In the genomic region with DNA sequence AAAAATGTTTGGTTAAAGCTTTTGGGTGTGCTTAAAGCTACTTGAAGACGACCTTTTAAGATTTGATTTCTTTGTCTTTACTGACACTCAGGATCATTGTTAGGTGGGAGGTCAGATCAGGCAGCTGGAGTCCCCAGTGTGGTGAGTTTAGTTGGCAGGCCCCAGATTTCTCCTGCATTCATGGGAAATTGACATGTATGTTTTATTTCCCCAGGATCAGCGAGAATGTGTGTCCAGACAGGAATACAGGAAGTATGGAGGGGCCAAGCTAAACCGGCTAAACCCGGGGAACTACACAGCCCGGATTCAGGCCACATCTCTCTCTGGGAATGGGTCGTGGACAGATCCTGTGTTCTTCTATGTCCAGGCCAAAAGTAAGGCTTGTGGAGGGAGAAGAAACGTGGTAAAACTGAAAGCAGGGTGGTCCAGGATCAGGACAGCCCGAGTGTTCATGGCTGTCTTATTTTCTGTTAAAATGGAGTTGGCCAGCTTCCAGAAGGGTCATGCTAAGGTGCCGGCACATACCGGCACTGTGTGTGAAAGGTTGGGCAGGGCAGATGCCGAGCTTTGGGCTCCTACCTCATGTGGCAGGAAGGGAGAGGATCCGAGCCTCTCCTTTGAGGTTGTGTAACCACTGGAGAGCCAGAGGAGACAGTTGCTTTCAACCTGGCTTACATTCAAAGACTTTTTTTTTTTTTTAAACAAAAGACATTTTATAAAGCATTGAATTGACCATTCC, we compare ENCODE assay signal across 16 cellular contexts.
A peak's percentile ranks its signal among the peaks of the same experiment; 100 is the strongest.
DNase-seq lines count a peak whose midpoint lies in the region; ATAC-seq and TF ChIP-seq lines count a peak whose summit lies in the region.
"Had no signal": no experiment of that assay in that cellular context is flagged by ENCODE, and none has a peak within 500 bp of the region (broad histone marks: within the 10 kb centered on the region; RNA-seq: fewer than 3 reads in every experiment).

No MANE protein-coding gene starts in this region.

- peaks cover 23% of the 10 kb centered on the region for H3K36me3 Mint-ChIP-seq in activated CD4-positive, alpha-beta T cell treated with anti-CD3 and anti-CD28 coated beads, Interleukin-2, amount 10 ng/mL, durations not matched to agents 24 days and 14 days (ENCODE audit: low read depth)

- POLR2A ChIA-PET in RWPE1 (lab: Yijun Ruan, JAX; ENCODE audit: low non-redundant PET), result no interaction called here

- H3K27ac Mint-ChIP-seq in activated CD4-positive, alpha-beta T cell treated with anti-CD3 and anti-CD28 coated beads, Interleukin-2, amount 10 ng/mL, durations not matched to agents 24 days and 14 days, result no peak overlapping the region
- H3K27ac Mint-ChIP-seq: CD4-positive, alpha-beta T cell had no signal

- H3K4me3 Mint-ChIP-seq in activated CD4-positive, alpha-beta T cell treated with anti-CD3 and anti-CD28 coated beads, Interleukin-2, amount 10 ng/mL, durations not matched to agents 24 days and 14 days, result no peak overlapping the region
- H3K4me3 Mint-ChIP-seq: CD4-positive, alpha-beta T cell had no signal

- peaks cover 13% of the 10 kb centered on the region for H3K4me1 Mint-ChIP-seq in activated CD4-positive, alpha-beta T cell treated with anti-CD3 and anti-CD28 coated beads, Interleukin-2, amount 10 ng/mL, durations not matched to agents 24 days and 14 days

- no peaks in the 10 kb centered on the region for H3K27me3 Mint-ChIP-seq in activated CD4-positive, alpha-beta T cell treated with anti-CD3 and anti-CD28 coated beads, Interleukin-2, amount 10 ng/mL, durations not matched to agents 24 days and 14 days
- H3K27me3 Mint-ChIP-seq: CD4-positive, alpha-beta T cell had no signal

- H3K9me3 Mint-ChIP-seq in activated CD4-positive, alpha-beta T cell treated with anti-CD3 and anti-CD28 coated beads, Interleukin-2, amount 10 ng/mL, durations not matched to agents 24 days and 14 days, result no peaks in the 10 kb centered on the region
- H3K9me3 Mint-ChIP-seq: CD4-positive, alpha-beta T cell had no signal

- intact Hi-C loops in sciatic nerve (cut with DNase I), result no loop called here
- intact Hi-C loops in activated CD4-positive, alpha-beta T cell treated with anti-CD3 and anti-CD28 coated beads, Interleukin-2, amount 10 ng/mL, durations not matched to agents 24 days and 14 days (cut with micrococcal nuclease), result no loop called here

- peak; percentile 76 for ATAC-seq in sciatic nerve
- ATAC-seq: Panc1; stimulated activated naive CD8-positive, alpha-beta T cell treated with anti-CD3 and anti-CD28 coated beads, Interleukin-15, Interleukin-2, amounts not matched to agents 100 U/mL and 50 U/mL, for 24 hours had no signal

- CTCF ChIA-PET in RWPE1 (lab: Yijun Ruan, JAX), result no interaction called here

- TF ChIP-seq CTCF in RWPE1 (conservative IDR thresholded peaks at IDR 0.05; ENCODE audit: low read depth), result no peak

- H3K27ac ChIP-seq in RWPE1, result peak overlapping the region; percentile 12; the same call in 1 of the 2 replicates
- H3K27ac ChIP-seq: HL-60 had no signal

- DNase-seq in RWPE1 (ENCODE audit: low spot score) (no peak), dermis blood vessel endothelial cell (peak; percentile 49), islet precursor cell (peak; percentile 29), sciatic nerve (ENCODE audit: low spot score) (no peak), NCI-H524 (lab: John Stamatoyannopoulos, UW) (no peak), DMS 273 (lab: John Stamatoyannopoulos, UW; ENCODE audit: unreplicated experiment) (no peak), DMS114 treated with DMSO at 0.1 percent for 48 hours (lab: John Stamatoyannopoulos, UW; ENCODE audit: unreplicated experiment) (no peak)
- no peak for DNase-seq in activated CD4-positive, alpha-beta T cell treated with anti-CD3 and anti-CD28 coated beads, Interleukin-2, amount 10 ng/mL, durations not matched to agents 24 days and 14 days
- DNase-seq: activated T-cell treated with anti-CD3 and anti-CD28 coated beads, Interleukin-2, amount 50 U/mL, for 48 hours; CD4-positive, alpha-beta T cell; KBM-7; NCI-H82; stimulated activated CD4-positive, alpha-beta T cell treated with anti-CD3 and anti-CD28 coated beads, Interleukin-15, amount 100 ng/mL, for 24 hours; stimulated activated naive CD8-positive, alpha-beta T cell treated with anti-CD3 and anti-CD28 coated beads, Interleukin-15, Interleukin-2, amounts not matched to agents 100 U/mL and 50 U/mL, for 24 hours had no signal

Comparison
In these comparisons a context has a peak if more than half of its experiments do, and no peak if none do; other contexts are left out.
1. DNase-seq: peak in dermis blood vessel endothelial cell (single experiment) and islet precursor cell (single experiment); none in RWPE1 (single experiment), sciatic nerve (single experiment), activated CD4-positive, alpha-beta T cell treated with anti-CD3 and anti-CD28 coated beads, Interleukin-2, amount 10 ng/mL, durations not matched to agents 24 days and 14 days (single experiment), NCI-H524 (0 of 2), DMS 273 (single experiment) and DMS114 treated with DMSO at 0.1 percent for 48 hours (single experiment).